In genomic region chr15:48191574-48192225, GRCh38 we compare ENCODE assay signal across 10 cellular contexts. TPM values are rescaled to one million over a fixed set of nuclear protein-coding genes. Genes with fewer than 3 reads are reported as not detected.
A peak's percentile ranks its signal among the peaks of the same experiment; 100 is the strongest.
DNase-seq lines count a peak whose midpoint lies in the region; ATAC-seq, FAIRE-seq and TF ChIP-seq lines count a peak whose summit lies in the region.
"Had no signal": no experiment of that assay in that cellular context is flagged by ENCODE, and none has a peak within 500 bp of the region (broad histone marks: within the 10 kb centered on the region; RNA-seq: fewer than 3 reads in every experiment).

CTXN2 (plus strand) TSS chr15:48191665; CDS start chr15:48201301, 9,636 bp downstream.

- intact Hi-C loops in breast epithelium (cut with DNase I; ENCODE audit: low total_unique reads) = no loop called here

- H4K91ac ChIP-seq in H1 (replicated peaks; ENCODE audit: insufficient read length, low read length) = no peak within 1 kb of the TSS

- no peak within 1 kb of the TSS for H3K23ac ChIP-seq in H1 (ENCODE audit: insufficient read length)

- WGBS in H1 (ENCODE audit: extremely low coverage in 1 of 2, insufficient coverage in 1 of 2, insufficient read length in 1 of 2, insufficient replicate concordance in 2 of 2, low coverage in 1 of 2, low lambda C conversion rate in 2 of 2, missing lambda C conversion rate in 1 of 2), 2 experiments = 21% methylated on average over 31 of the region's 31 CpGs; no CpG with 5 or more reads in 1 of the 2 experiments
- WGBS in GM23248 (ENCODE audit: low coverage in 1 of 2, low lambda C conversion rate in 2 of 2, missing lambda C conversion rate in 2 of 2), 2 experiments = 11 to 12% methylated on average over 31 of the region's 31 CpGs

- H3K18ac ChIP-seq in H1 (ENCODE audit: extremely low read depth, low read length) = no peak within 1 kb of the TSS

- no peak within 1 kb of the TSS for H2BK120ac ChIP-seq in H1 (replicated peaks; ENCODE audit: low read depth, low read length)

- H3K9ac ChIP-seq in H1 (replicated peaks in 1 of 4; ENCODE audit: extremely low read depth in 1 of 4, low read depth in 3 of 4, low read length in 3 of 4) (peak within 1 kb of the TSS in 1 of 4 experiments; percentile 12; a peak in 1 of 7 replicates), neural cell (ENCODE audit: low read length) (peak within 1 kb of the TSS; percentile 62), GM23248 (no peak within 1 kb of the TSS)

- H4K20me1 ChIP-seq in H1 (replicated peaks in 1 of 2; ENCODE audit: control insufficient read depth in 1 of 2, insufficient read depth in 2 of 2, low read length in 2 of 2) (no peaks in the 10 kb centered on the region), neural cell (ENCODE audit: insufficient read depth) (no peaks in the 10 kb centered on the region), GM23248 (ENCODE audit: insufficient read depth) (no peaks in the 10 kb centered on the region)

- no peak within 1 kb of the TSS for H3K14ac ChIP-seq in H1 (ENCODE audit: insufficient read length)

- no peak within 1 kb of the TSS for H4K8ac ChIP-seq in H1 (ENCODE audit: extremely low read depth, insufficient read depth, low read length)

- no peak within 1 kb of the TSS for H2BK15ac ChIP-seq in H1 (ENCODE audit: low read length)

- H3K4me2 ChIP-seq in H1 (ENCODE audit: insufficient read depth in 1 of 2, low read depth in 2 of 2, low read length in 2 of 2) (peak within 1 kb of the TSS; percentile 81 to 94), neural cell (ENCODE audit: low read length) (peak within 1 kb of the TSS; percentile 89), GM23248 (ENCODE audit: unreplicated experiment) (no peak within 1 kb of the TSS)

- H3K79me2 ChIP-seq in H1 (ENCODE audit: control insufficient read depth in 1 of 2, insufficient read depth in 2 of 2, low read length in 2 of 2) (no peaks in the 10 kb centered on the region), neural cell (replicated peaks; ENCODE audit: insufficient read depth, low read length) (no peaks in the 10 kb centered on the region), GM23248 (ENCODE audit: insufficient read depth) (no peaks in the 10 kb centered on the region)

- H3K36me3 ChIP-seq in H1 (ENCODE audit: control insufficient read depth in 2 of 4, insufficient read depth in 4 of 4, low read length in 3 of 4) = no peaks in the 10 kb centered on the region
- H3K36me3 ChIP-seq in neural cell (ENCODE audit: insufficient read depth, low read length) = no peaks in the 10 kb centered on the region
- no peaks in the 10 kb centered on the region for H3K36me3 ChIP-seq in breast epithelium
- H3K36me3 ChIP-seq in GM23248 (ENCODE audit: low read depth) = no peaks in the 10 kb centered on the region

- H2BK20ac ChIP-seq in H1 (ENCODE audit: low read length) = no peak within 1 kb of the TSS

- no peaks in the 10 kb centered on the region for H3K9me2 ChIP-seq in neural cell (ENCODE audit: insufficient read depth, low read length)
- H3K9me2 ChIP-seq in GM23248 (ENCODE audit: insufficient read depth) = no peaks in the 10 kb centered on the region; the same call in 1 of the 2 replicates

- no peaks in the 10 kb centered on the region for H3K9me3 ChIP-seq in H1 (ENCODE audit: insufficient read depth in 2 of 2, low read depth in 1 of 2, low read length in 1 of 2)
- no peaks in the 10 kb centered on the region for H3K9me3 ChIP-seq in neural cell (ENCODE audit: low read length)
- H3K9me3 ChIP-seq in breast epithelium = no peaks in the 10 kb centered on the region
- H3K9me3 ChIP-seq in GM23248 (ENCODE audit: low read depth) = no peaks in the 10 kb centered on the region

- H2BK12ac ChIP-seq in H1 (ENCODE audit: low read depth, low read length) = no peak within 1 kb of the TSS

- H2AFZ ChIP-seq in H1 (ENCODE audit: low read length) (peak within 1 kb of the TSS; percentile 43; the same call in 1 of the 2 replicates), neural cell (ENCODE audit: low read depth, low read length) (peak within 1 kb of the TSS; percentile 61), GM23248 (no peak within 1 kb of the TSS)

- H2AK5ac ChIP-seq in H1 (ENCODE audit: low read depth, low read length) = no peak within 1 kb of the TSS

- TF ChIP-seq CTCF in H1 (IDR thresholded peaks at IDR 0.05; ENCODE audit: control extremely low read depth in 1 of 3, insufficient read depth in 1 of 3, low read depth in 1 of 3, low read length in 3 of 3) = no peak
- TF ChIP-seq CTCF in neural cell (IDR thresholded peaks at IDR 0.05; ENCODE audit: poor library complexity, severe bottlenecking) = peak; percentile 32
- no peak for TF ChIP-seq CTCF in breast epithelium (IDR thresholded peaks at IDR 0.05)

- POLR2A ChIA-PET in H1 (lab: Charles Lee; ENCODE audit: partially characterized antibody) = interaction anchor here (1.1 kb wide), 1 partner anchor 14 kb away, joined by 3 read pairs; the partner anchor contains the start of gene MYEF2

- no peak for TF ChIP-seq POLR2A in H1 (IDR thresholded peaks at IDR 0.05; ENCODE audit: control extremely low read depth in 1 of 2, low read depth in 2 of 2, low read length in 2 of 2)
- no peak for TF ChIP-seq POLR2A in breast epithelium (IDR thresholded peaks at IDR 0.05)

- H2BK5ac ChIP-seq in H1 (ENCODE audit: low read depth, low read length) = no peak within 1 kb of the TSS

- H3K56ac ChIP-seq in H1 (replicated peaks; ENCODE audit: insufficient read length, low read depth, low read length) = no peak within 1 kb of the TSS

- no peak within 1 kb of the TSS for H3K4ac ChIP-seq in H1 (replicated peaks; ENCODE audit: insufficient read length, low read depth, low read length)

- no peak within 1 kb of the TSS for H4K5ac ChIP-seq in H1 (ENCODE audit: insufficient read length, low read depth, low read length)

- DNase-seq in DMS53 treated with DMSO at 0.1 percent for 48 hours (lab: John Stamatoyannopoulos, UW; ENCODE audit: unreplicated experiment) (peak; percentile 27), NCI-H345 (lab: John Stamatoyannopoulos, UW) (peak; percentile 29), H1 (ENCODE audit: low read depth in 1 of 2, low spot score in 2 of 2) (peak in 1 of 2 experiments; percentile 54), breast epithelium (ENCODE audit: low spot score in 2 of 2) (no peak), GM23248 (no peak)
- DNase-seq: GF-D8 had no signal

- H3F3A ChIP-seq in neural cell (ENCODE audit: insufficient read depth, low read length, poor library complexity, severe bottlenecking) (peaks cover 2% of the 10 kb centered on the region), GM23248 (ENCODE audit: insufficient read depth) (no peaks in the 10 kb centered on the region)

- no peak for TF ChIP-seq EP300 in H1 (IDR thresholded peaks at IDR 0.05; ENCODE audit: borderline replicate concordance in 1 of 2, low read depth in 2 of 2, low read length in 2 of 2)
- peak; percentile 60 for TF ChIP-seq EP300 in neural cell (conservative IDR thresholded peaks at IDR 0.05; ENCODE audit: poor library complexity, severe bottlenecking)

- TF ChIP-seq RAD21 in H1 (IDR thresholded peaks at IDR 0.05 in 1 of 2, conservative IDR thresholded peaks at IDR 0.05 in 1 of 2; ENCODE audit: low read depth in 2 of 2, low read length in 2 of 2) (no peak), neural cell (conservative IDR thresholded peaks at IDR 0.05) (peak; percentile 12)

- no peaks in the 10 kb centered on the region for H3K4me1 ChIP-seq in H1 (replicated peaks in 1 of 4; ENCODE audit: control insufficient read depth in 3 of 4, insufficient read depth in 4 of 4, low read length in 3 of 4)
- H3K4me1 ChIP-seq in breast epithelium = no peaks in the 10 kb centered on the region
- no peaks in the 10 kb centered on the region for H3K4me1 ChIP-seq in GM23248 (ENCODE audit: insufficient read depth)

- H3K4me3 ChIP-seq in H1 (ENCODE audit: extremely low read depth in 1 of 4, insufficient read depth in 2 of 4, low read depth in 3 of 4, low read length in 4 of 4) = peak within 1 kb of the TSS; percentile 39 to 62 (median 48); a peak in 7 of 8 replicates
- H3K4me3 ChIP-seq in neural cell (ENCODE audit: low read length) = peak within 1 kb of the TSS; percentile 72
- no peak within 1 kb of the TSS for H3K4me3 ChIP-seq in breast epithelium
- H3K4me3 ChIP-seq in GM23248 = no peak within 1 kb of the TSS

- ATAC-seq in HG03280 (IDR thresholded peaks at IDR 0.05; ENCODE audit: unreplicated experiment) (no peak), GM18519 (IDR thresholded peaks at IDR 0.05; ENCODE audit: low FRiP score, unreplicated experiment) (no peak)

- peaks cover 11% of the 10 kb centered on the region for H3K23me2 ChIP-seq in H1 (ENCODE audit: low read depth, low read length)

- FAIRE-seq in H1 (lab: Jason Lieb, UNC) = peak; percentile 62

- CTCF ChIA-PET in H1 (lab: Charles Lee; ENCODE audit: partially characterized antibody) = interaction anchor here (0.7 kb wide), 1 partner anchor 67 kb away, joined by 3 read pairs; no protein-coding TSS in a partner anchor

- in situ Hi-C loops in GM23248 (cut with MboI) = no loop called here

- no peaks in the 10 kb centered on the region for H3K79me1 ChIP-seq in H1 (ENCODE audit: low read depth, low read length)

- H3K27ac ChIP-seq in H1 (ENCODE audit: low read depth, low read length) = no peak within 1 kb of the TSS
- H3K27ac ChIP-seq in neural cell (ENCODE audit: low read length) = peak within 1 kb of the TSS; percentile 65
- H3K27ac ChIP-seq in breast epithelium = no peak within 1 kb of the TSS
- H3K27ac ChIP-seq in GM23248 = no peak within 1 kb of the TSS

- H3K27me3 ChIP-seq in H1 (replicated peaks in 1 of 4; ENCODE audit: control insufficient read depth in 3 of 4, extremely low read depth in 1 of 4, insufficient read depth in 3 of 4, low read length in 3 of 4) (peaks cover 0 to 9% (median 0%) of the 10 kb centered on the region in 4 experiments; a peak in 2 of 7 replicates), neural cell (ENCODE audit: insufficient read depth, low read depth, low read length) (peaks cover 12% of the 10 kb centered on the region), breast epithelium (peaks cover 0 to 18% of the 10 kb centered on the region in 2 donors), GM23248 (replicated peaks; ENCODE audit: insufficient read depth) (no peaks in the 10 kb centered on the region)

TF ChIP-seq in neural cell, 6 proteins besides CTCF, POLR2A, EP300 and RAD21 (continues in another document):
- no peak for TF ChIP-seq TAF1 (IDR thresholded peaks at IDR 0.05; ENCODE audit: low read depth)

RNA-seq across cellular contexts. Expression of gene CTXN2, which starts in this region (rescaled TPM):
- not detected in 2 replicates for total RNA-seq in H1 (2021; fragmentation: NEBNext Ultra II Directional; extraction: Animal tissue kit (Norgen Biotek cat#: 25700))
- polyA plus RNA-seq in H1 (2011; rRNA removed) (0.08 TPM in 2 replicates), neural cell (0.54 and 0.69 TPM in 2 replicates), GM23248 (2016; fragmentation: Nextera tagmentation; extraction: Ambion mirVana) (not detected in 2 replicates)
- polyA plus RNA-seq in H1 (2011; cell fraction: cytosol; rRNA removed) = 0.05 TPM
- not detected for polyA plus RNA-seq in H1 (2011; cell fraction: nucleus; rRNA removed)
- not detected in 4 replicates for polyA plus RNA-seq in H1 (2012, experiment 1 of 2)
- not detected for polyA plus RNA-seq in H1 (2012, experiment 2 of 2)
- 0.06 TPM for polyA plus RNA-seq in H1 (2013, experiment 1 of 2)
- 0.07 TPM for polyA plus RNA-seq in H1 (2013, experiment 2 of 2)
- not detected in 2 replicates for polyA minus RNA-seq in H1 (2011; rRNA and poly(A)+ RNA removed)
- not detected for polyA minus RNA-seq in H1 (2011; cell fraction: cytosol; rRNA and poly(A)+ RNA removed)
- polyA minus RNA-seq in H1 (2011; cell fraction: nucleus; rRNA and poly(A)+ RNA removed) = 0.20 TPM
- polyA minus RNA-seq in neural cell = 0.58 and 0.73 TPM in 2 replicates
- not detected for total RNA-seq in breast epithelium
- not detected in 2 replicates for total RNA-seq in GM23248 (2014; rRNA removed; shearing (Covaris generic))
- total RNA-seq: activated naive CD8-positive, alpha-beta T cell treated with anti-CD3 and anti-CD28 coated beads, Interleukin-2, amount 10 ng/mL, durations not matched to agents 7 days and 5 days had no signal

Comparison
In these comparisons a context has a peak if more than half of its experiments do, and no peak if none do; other contexts are left out.
1. DNase-seq: peak in DMS53 treated with DMSO at 0.1 percent for 48 hours (single experiment) and NCI-H345 (single experiment); none in breast epithelium (0 of 2) and GM23248 (single experiment).
2. H3K4me3 ChIP-seq: peak in H1 (4 of 4) and neural cell (single experiment); none in breast epithelium (0 of 3) and GM23248 (single experiment).